ENCODE assay signal across 20 cellular contexts in genomic region chr6:34150766-34151165, GRCh38. TPM values are rescaled to one million over a fixed set of nuclear protein-coding genes. Genes with fewer than 3 reads are reported as not detected.
DNase-seq lines count a peak whose midpoint lies in the region; ATAC-seq, FAIRE-seq and TF ChIP-seq lines count a peak whose summit lies in the region.
"Had no signal": no experiment of that assay in that cellular context is flagged by ENCODE, and none has a peak within 500 bp of the region (broad histone marks: within the 10 kb centered on the region; RNA-seq: fewer than 3 reads in every experiment).

No MANE protein-coding gene starts in this region.

- no peaks in the 10 kb centered on the region for H3K9me3 Mint-ChIP-seq in natural killer cell treated with Interleukin-12 subunit alpha and Interleukin-12 subunit beta and Interleukin-15 and Interleukin-18, amount 100 ng/mL, for 72 hours
- H3K9me3 Mint-ChIP-seq in natural killer cell, result no peaks in the 10 kb centered on the region
- H3K9me3 Mint-ChIP-seq in WTC11, result no peaks in the 10 kb centered on the region
- no peaks in the 10 kb centered on the region for H3K9me3 Mint-ChIP-seq in immature natural killer cell
- H3K9me3 Mint-ChIP-seq: CD8-positive, alpha-beta T cell had no signal

- H3K4me3 Mint-ChIP-seq in natural killer cell treated with Interleukin-12 subunit alpha and Interleukin-12 subunit beta and Interleukin-15 and Interleukin-18, amount 100 ng/mL, for 72 hours, result no peak overlapping the region
- H3K4me3 Mint-ChIP-seq in natural killer cell (no peak overlapping the region), WTC11 (no peak overlapping the region), immature natural killer cell (no peak overlapping the region)
- H3K4me3 Mint-ChIP-seq: CD8-positive, alpha-beta T cell had no signal

- H3K4me3 ChIP-seq in kidney (ENCODE audit: low read length in 2 of 2) (no peak overlapping the region), upper lobe of right lung (no peak overlapping the region)

- H3K9me3 ChIP-seq in kidney (ENCODE audit: control insufficient read depth in 1 of 2, low read length in 2 of 2) (no peaks in the 10 kb centered on the region), upper lobe of right lung (no peaks in the 10 kb centered on the region)
- H3K9me3 ChIP-seq: BE2C had no signal

- POLR2A ChIA-PET in WTC11 (lab: Charles Lee), result no interaction called here

- no peaks in the 10 kb centered on the region for H3K36me3 Mint-ChIP-seq in natural killer cell treated with Interleukin-12 subunit alpha and Interleukin-12 subunit beta and Interleukin-15 and Interleukin-18, amount 100 ng/mL, for 72 hours
- no peaks in the 10 kb centered on the region for H3K36me3 Mint-ChIP-seq in natural killer cell
- no peaks in the 10 kb centered on the region for H3K36me3 Mint-ChIP-seq in WTC11
- H3K36me3 Mint-ChIP-seq in immature natural killer cell, result no peaks in the 10 kb centered on the region
- H3K36me3 Mint-ChIP-seq: CD8-positive, alpha-beta T cell had no signal

- H3K4me1 ChIP-seq in kidney (ENCODE audit: control insufficient read depth in 1 of 2, insufficient read depth in 1 of 2, low read depth in 1 of 2, low read length in 2 of 2), result peaks cover 0 to 3% of the 10 kb centered on the region in 2 donors
- peaks cover 7% of the 10 kb centered on the region for H3K4me1 ChIP-seq in upper lobe of right lung

- CTCF ChIA-PET in WTC11 (lab: Charles Lee), result interaction anchor here (1.0 to 8.8 kb wide), 5 partner anchors 9 to 123 kb away, joined by 3 to 187 read pairs (median 8); no protein-coding TSS in a partner anchor

- intact Hi-C loops in natural killer cell (cut with micrococcal nuclease) (no loop called here), kidney (cut with DNase I) (loop anchor here (10.0 kb wide), 1 partner anchor 386 kb away; no protein-coding TSS in a partner anchor), upper lobe of right lung (cut with DNase I) (loop anchor here (10.0 kb wide), 1 partner anchor 376 kb away; no protein-coding TSS in a partner anchor)

- no peak overlapping the region for H3K9ac ChIP-seq in kidney (ENCODE audit: low read length in 2 of 2)

- H3K27me3 ChIP-seq in upper lobe of right lung, result peaks cover 58% of the 10 kb centered on the region

- H3K27me3 Mint-ChIP-seq in natural killer cell treated with Interleukin-12 subunit alpha and Interleukin-12 subunit beta and Interleukin-15 and Interleukin-18, amount 100 ng/mL, for 72 hours, result peaks cover 45% of the 10 kb centered on the region in 2 donors
- peaks cover 48 to 59% of the 10 kb centered on the region in 2 donors for H3K27me3 Mint-ChIP-seq in natural killer cell (ENCODE audit: low read depth in 2 of 2)
- peaks cover 73% of the 10 kb centered on the region for H3K27me3 Mint-ChIP-seq in WTC11 (ENCODE audit: low read depth)
- peaks cover 12 to 29% (median 22%) of the 10 kb centered on the region in 3 donors for H3K27me3 Mint-ChIP-seq in immature natural killer cell (ENCODE audit: low read depth in 3 of 3)

- no peak overlapping the region for H3K27ac Mint-ChIP-seq in natural killer cell treated with Interleukin-12 subunit alpha and Interleukin-12 subunit beta and Interleukin-15 and Interleukin-18, amount 100 ng/mL, for 72 hours
- H3K27ac Mint-ChIP-seq in natural killer cell (no peak overlapping the region), WTC11 (no peak overlapping the region), immature natural killer cell (no peak overlapping the region)
- H3K27ac Mint-ChIP-seq: CD8-positive, alpha-beta T cell had no signal

- H3K27ac ChIP-seq in kidney (ENCODE audit: low read depth in 2 of 2, low read length in 2 of 2) (no peak overlapping the region), upper lobe of right lung (no peak overlapping the region)

- H3K36me3 ChIP-seq in kidney (ENCODE audit: control insufficient read depth in 1 of 2, insufficient read depth in 2 of 2, low read length in 2 of 2) (no peaks in the 10 kb centered on the region), upper lobe of right lung (no peaks in the 10 kb centered on the region)
- H3K36me3 ChIP-seq: BE2C had no signal

- TF ChIP-seq CTCF in natural killer cell (IDR thresholded peaks at IDR 0.05) (no peak), WTC11 (IDR thresholded peaks at IDR 0.05) (no peak), kidney (IDR thresholded peaks at IDR 0.05; ENCODE audit: borderline replicate concordance, extremely low read depth, insufficient read depth) (no peak), upper lobe of right lung (IDR thresholded peaks at IDR 0.05) (no peak)

- FAIRE-seq in kidney (lab: Jason Lieb, UNC), result no peak

- H3K4me1 Mint-ChIP-seq in natural killer cell treated with Interleukin-12 subunit alpha and Interleukin-12 subunit beta and Interleukin-15 and Interleukin-18, amount 100 ng/mL, for 72 hours (ENCODE audit: low read depth in 2 of 2), result peaks cover 0 to 7% of the 10 kb centered on the region in 2 donors
- H3K4me1 Mint-ChIP-seq in natural killer cell, result peaks cover 0 to 10% of the 10 kb centered on the region in 2 donors
- H3K4me1 Mint-ChIP-seq in WTC11, result peaks cover 70% of the 10 kb centered on the region
- peaks cover 5 to 11% of the 10 kb centered on the region in 2 donors for H3K4me1 Mint-ChIP-seq in immature natural killer cell

- DNase-seq in natural killer cell treated with Interleukin-12 subunit alpha and Interleukin-12 subunit beta and Interleukin-15 and Interleukin-18, amount 100 ng/mL, for 72 hours (ENCODE audit: low spot score), result peak; percentile 42
- DNase-seq in natural killer cell, result no peak
- peak; percentile 17 for DNase-seq in WTC11 (ENCODE audit: low spot score)
- peak; percentile 58 for DNase-seq in kidney
- DNase-seq in upper lobe of right lung, result peak; percentile 27
- DNase-seq in stimulated activated CD4-positive, alpha-beta T cell treated with anti-CD3 and anti-CD28 coated beads, Interleukin-4, amount 100 ng/mL, for 4 hours, result no peak
- DNase-seq in immature natural killer cell, result no peak
- DNase-seq: BE2C; CD8-positive, alpha-beta T cell; EL; HCEC 1CT; MV-4-11; NCI-H1417 treated with DMSO at 0.1 percent for 48 hours; NCI-H2029 treated with DMSO at 0.1 percent for 48 hours; NK-92 treated with Interleukin-12 subunit alpha and Interleukin-12 subunit beta, amount 100 ng/mL, for 24 hours; PC-3 had no signal

- no peak for ATAC-seq in natural killer cell treated with Interleukin-12 subunit alpha and Interleukin-12 subunit beta and Interleukin-15 and Interleukin-18, amount 100 ng/mL, for 72 hours
- ATAC-seq in natural killer cell (no peak), WTC11 (no peak), upper lobe of right lung (no peak), HG03108 (IDR thresholded peaks at IDR 0.05; ENCODE audit: unreplicated experiment) (no peak)
- ATAC-seq: CD8-positive, alpha-beta T cell; PC-3 had no signal

TF ChIP-seq in WTC11, 78 proteins besides CTCF, POLR2A, EP300 and RAD21:
- TF ChIP-seq HMGXB4 (CRISPR knock-in tag; IDR thresholded peaks at IDR 0.05), result no peak
- TF ChIP-seq MXD4 (CRISPR knock-in tag; IDR thresholded peaks at IDR 0.05; ENCODE audit: borderline replicate concordance), result no peak
- TF ChIP-seq, protein P1, sequence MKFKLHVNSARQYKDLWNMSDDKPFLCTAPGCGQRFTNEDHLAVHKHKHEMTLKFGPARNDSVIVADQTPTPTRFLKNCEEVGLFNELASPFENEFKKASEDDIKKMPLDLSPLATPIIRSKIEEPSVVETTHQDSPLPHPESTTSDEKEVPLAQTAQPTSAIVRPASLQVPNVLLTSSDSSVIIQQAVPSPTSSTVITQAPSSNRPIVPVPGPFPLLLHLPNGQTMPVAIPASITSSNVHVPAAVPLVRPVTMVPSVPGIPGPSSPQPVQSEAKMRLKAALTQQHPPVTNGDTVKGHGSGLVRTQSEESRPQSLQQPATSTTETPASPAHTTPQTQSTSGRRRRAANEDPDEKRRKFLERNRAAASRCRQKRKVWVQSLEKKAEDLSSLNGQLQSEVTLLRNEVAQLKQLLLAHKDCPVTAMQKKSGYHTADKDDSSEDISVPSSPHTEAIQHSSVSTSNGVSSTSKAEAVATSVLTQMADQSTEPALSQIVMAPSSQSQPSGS (CRISPR knock-in tag; IDR thresholded peaks at IDR 0.05; ENCODE audit: borderline replicate concordance, low read depth), result no peak
- TF ChIP-seq SMAD4 (CRISPR knock-in tag; IDR thresholded peaks at IDR 0.05), result no peak
- no peak for TF ChIP-seq TEAD4 (CRISPR knock-in tag; IDR thresholded peaks at IDR 0.05)
- TF ChIP-seq ZNF232 (CRISPR knock-in tag; IDR thresholded peaks at IDR 0.05), result no peak
- TF ChIP-seq NR2C2 (CRISPR knock-in tag; IDR thresholded peaks at IDR 0.05), result no peak
- no peak for TF ChIP-seq PRRX2 (CRISPR knock-in tag; IDR thresholded peaks at IDR 0.05)
- no peak for TF ChIP-seq ZNF416 (CRISPR knock-in tag; IDR thresholded peaks at IDR 0.05)
- TF ChIP-seq NR3C1 (CRISPR knock-in tag; conservative IDR thresholded peaks at IDR 0.05; ENCODE audit: low read depth), result no peak
- no peak for TF ChIP-seq JAZF1 (CRISPR knock-in tag; IDR thresholded peaks at IDR 0.05)
- TF ChIP-seq SMAD3 (CRISPR knock-in tag; IDR thresholded peaks at IDR 0.05; ENCODE audit: borderline replicate concordance), result no peak
- TF ChIP-seq TEAD1 (CRISPR knock-in tag; IDR thresholded peaks at IDR 0.05), result no peak
- no peak for TF ChIP-seq NFYB (CRISPR knock-in tag; conservative IDR thresholded peaks at IDR 0.05; ENCODE audit: low read depth)
- TF ChIP-seq ETV6 (CRISPR knock-in tag; IDR thresholded peaks at IDR 0.05), result no peak

RNA-seq across cellular contexts. Expression of gene GRM4, which starts 4.9 kb away (rescaled TPM):
- not detected for total RNA-seq in natural killer cell treated with Interleukin-12 subunit alpha and Interleukin-12 subunit beta and Interleukin-15 and Interleukin-18, amount 100 ng/mL, for 72 hours
- total RNA-seq in natural killer cell, result not detected
- 32.2 to 34.5 TPM (median 32.2 TPM) in 3 replicates for total RNA-seq in WTC11 (2021)
- not detected for total RNA-seq in kidney
- polyA plus RNA-seq in kidney (ENCODE audit: insufficient read depth, low read depth, low replicate concordance), result not detected
- total RNA-seq in upper lobe of right lung, result 0.29 TPM
- polyA plus RNA-seq in immature natural killer cell, result not detected
- total RNA-seq: HT1080, PC-3, SK-MEL-5 had no signal
- polyA plus RNA-seq: AG04450 had no signal

Comparison
In these comparisons a context has a peak if more than half of its experiments do, and no peak if none do; other contexts are left out.
1. DNase-seq: peak in natural killer cell treated with Interleukin-12 subunit alpha and Interleukin-12 subunit beta and Interleukin-15 and Interleukin-18, amount 100 ng/mL, for 72 hours (single experiment), WTC11 (single experiment), kidney (single experiment) and upper lobe of right lung (single experiment); none in natural killer cell (single experiment), stimulated activated CD4-positive, alpha-beta T cell treated with anti-CD3 and anti-CD28 coated beads, Interleukin-4, amount 100 ng/mL, for 4 hours (0 of 2) and immature natural killer cell (0 of 3).
2. RNA of gene GRM4, which starts 4.9 kb away (total RNA-seq): 32.2 to 34.5 TPM in WTC11; 0.29 TPM in upper lobe of right lung (single experiment), not detected in natural killer cell treated with Interleukin-12 subunit alpha and Interleukin-12 subunit beta and Interleukin-15 and Interleukin-18, amount 100 ng/mL, for 72 hours, not detected in natural killer cell and not detected in kidney (single experiment); every median in the first group is over 10 times any median in the second.